8 cellular contexts compared by ENCODE assay signal in genomic region chr15:63892794-63893441, GRCh38. TPM values are rescaled to one million over a fixed set of nuclear protein-coding genes. Genes with fewer than 3 reads are reported as not detected.
DNase-seq lines count a peak whose midpoint lies in the region; ATAC-seq and TF ChIP-seq lines count a peak whose summit lies in the region.

No MANE protein-coding gene starts in this region.

- no peak overlapping the region for H3K4me3 Mint-ChIP-seq in activated T-cell treated with anti-CD3 and anti-CD28 coated beads, Interleukin-2, amount 50 U/mL, for 24 hours

- no peaks in the 10 kb centered on the region for H3K9me3 ChIP-seq in gastrocnemius medialis
- H3K9me3 ChIP-seq in esophagus muscularis mucosa: no peaks in the 10 kb centered on the region

- peak overlapping the region; percentile 83 for H3K27ac Mint-ChIP-seq in activated T-cell treated with anti-CD3 and anti-CD28 coated beads, Interleukin-2, amount 50 U/mL, for 24 hours

- H3K27me3 ChIP-seq in gastrocnemius medialis (no peaks in the 10 kb centered on the region), esophagus muscularis mucosa (no peaks in the 10 kb centered on the region)

- DNase-seq in GM12864 (ENCODE audit: low read depth) (peak; percentile 70), gastrocnemius medialis (no peak), NCI-H128 (lab: John Stamatoyannopoulos, UW; ENCODE audit: unreplicated experiment) (no peak), DMS 273 (lab: John Stamatoyannopoulos, UW; ENCODE audit: unreplicated experiment) (no peak), NCI-H510A treated with DMSO at 0.1 percent for 48 hours (lab: John Stamatoyannopoulos, UW) (no peak), esophagus muscularis mucosa (ENCODE audit: extremely low spot score) (no peak)
- DNase-seq in NK-92 treated with Interleukin-12 subunit alpha and Interleukin-12 subunit beta, amount 100 ng/mL, for 24 hours (lab: John Stamatoyannopoulos, UW): peak; percentile 97
- peak; percentile 75 for DNase-seq in activated T-cell treated with anti-CD3 and anti-CD28 coated beads, Interleukin-2, amount 50 U/mL, for 24 hours

- H3K4me1 Mint-ChIP-seq in activated T-cell treated with anti-CD3 and anti-CD28 coated beads, Interleukin-2, amount 50 U/mL, for 24 hours (ENCODE audit: low read depth): peaks cover 67% of the 10 kb centered on the region

- H3K4me1 ChIP-seq in gastrocnemius medialis (peaks cover 69 to 74% of the 10 kb centered on the region in 2 donors), esophagus muscularis mucosa (peaks cover 5 to 27% (median 22%) of the 10 kb centered on the region in 4 donors)

- no peak for TF ChIP-seq EP300 in esophagus muscularis mucosa (IDR thresholded peaks at IDR 0.05)

- no peak for ATAC-seq in gastrocnemius medialis

- intact Hi-C loops in gastrocnemius medialis (cut with DNase I; ENCODE audit: low total_unique reads) (no loop called here), esophagus muscularis mucosa (cut with DNase I) (loop anchor here (5.0 kb wide), 1 partner anchor 154 kb away; the partner anchor contains the start of gene DAPK2)

- WGBS in esophagus muscularis mucosa: 83% methylated on average over 11 of the region's 11 CpGs

- TF ChIP-seq POLR2A in gastrocnemius medialis (IDR thresholded peaks at IDR 0.05) (no peak), esophagus muscularis mucosa (IDR thresholded peaks at IDR 0.05; ENCODE audit: low read depth) (no peak)

- no peak for TF ChIP-seq CTCF in GM12864 (IDR thresholded peaks at IDR 0.05; ENCODE audit: low read depth, low read length, missing control alignments)
- no peak for TF ChIP-seq CTCF in gastrocnemius medialis (IDR thresholded peaks at IDR 0.05 in 4 of 5, conservative IDR thresholded peaks at IDR 0.05 in 1 of 5)
- TF ChIP-seq CTCF in esophagus muscularis mucosa (IDR thresholded peaks at IDR 0.05): no peak

- no peaks in the 10 kb centered on the region for H3K9me3 Mint-ChIP-seq in activated T-cell treated with anti-CD3 and anti-CD28 coated beads, Interleukin-2, amount 50 U/mL, for 24 hours

- H3K36me3 ChIP-seq in gastrocnemius medialis (no peaks in the 10 kb centered on the region), esophagus muscularis mucosa (no peaks in the 10 kb centered on the region)

- no peaks in the 10 kb centered on the region for H3K27me3 Mint-ChIP-seq in activated T-cell treated with anti-CD3 and anti-CD28 coated beads, Interleukin-2, amount 50 U/mL, for 24 hours

- H3K36me3 Mint-ChIP-seq in activated T-cell treated with anti-CD3 and anti-CD28 coated beads, Interleukin-2, amount 50 U/mL, for 24 hours (ENCODE audit: low read depth): no peaks in the 10 kb centered on the region

- in situ Hi-C loops in gastrocnemius medialis (cut with MboI; ENCODE audit: low sequenced_read_pairs in 4 of 4): loop anchor here in 2 of 4 donors (25.0 kb wide), 2 partner anchors 131 to 169 kb away; no protein-coding TSS in a partner anchor

- H3K27ac ChIP-seq in gastrocnemius medialis: peak overlapping the region; percentile 83 to 93 (median 88)
- no peak overlapping the region for H3K27ac ChIP-seq in esophagus muscularis mucosa (replicated peaks in 1 of 4)

- H3K4me3 ChIP-seq in GM12864 (ENCODE audit: low read depth, low read length): no peak overlapping the region
- H3K4me3 ChIP-seq in gastrocnemius medialis: no peak overlapping the region
- H3K4me3 ChIP-seq in esophagus muscularis mucosa: no peak overlapping the region

RNA-seq across cellular contexts. Expression of gene HERC1, which starts 59.2 kb away (rescaled TPM):
- total RNA-seq in gastrocnemius medialis: 100 to 1,000 TPM in 3 of 4 donors, 10 to 100 TPM in 1; 70.0 to 141 (median 114) TPM
- total RNA-seq in esophagus muscularis mucosa: 100 to 1,000 TPM in 3 of 4 donors, 10 to 100 TPM in 1; 99.3 to 139 (median 123) TPM

Comparison
In these comparisons a context has a peak if more than half of its experiments do, and no peak if none do; other contexts are left out.
1. DNase-seq: peak in GM12864 (single experiment), NK-92 treated with Interleukin-12 subunit alpha and Interleukin-12 subunit beta, amount 100 ng/mL, for 24 hours (single experiment) and activated T-cell treated with anti-CD3 and anti-CD28 coated beads, Interleukin-2, amount 50 U/mL, for 24 hours (single experiment); none in gastrocnemius medialis (0 of 2), NCI-H128 (single experiment), DMS 273 (single experiment), NCI-H510A treated with DMSO at 0.1 percent for 48 hours (single experiment) and esophagus muscularis mucosa (single experiment).
2. H3K27ac ChIP-seq: peak in gastrocnemius medialis (4 of 4); none in esophagus muscularis mucosa (0 of 4).